ENCODE assay signal across 13 cellular contexts in the genomic region with DNA sequence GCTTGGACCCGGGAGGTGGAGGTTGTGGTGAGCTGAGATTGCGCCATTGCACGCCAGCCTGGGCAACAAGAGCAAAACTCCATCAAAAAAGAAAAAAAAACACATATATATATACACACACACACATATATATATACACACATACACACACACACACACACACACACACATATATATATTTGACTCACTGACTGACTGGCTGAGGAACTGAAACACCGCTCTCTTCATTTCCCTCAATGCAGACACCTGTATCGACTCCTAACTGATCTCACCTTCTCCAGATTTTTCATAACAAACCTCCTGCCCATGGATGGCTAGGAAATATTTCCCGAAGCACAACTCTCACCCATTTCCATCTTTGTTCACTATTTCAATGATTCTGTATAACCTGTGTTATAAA.
"Had no signal": no experiment of that assay in that cellular context is flagged by ENCODE, and none has a peak within 500 bp of the region (broad histone marks: within the 10 kb centered on the region; RNA-seq: fewer than 3 reads in every experiment).

No MANE protein-coding gene starts in this region.

- DNase-seq: activated CD4-positive, alpha-beta T cell treated with anti-CD3 and anti-CD28 coated beads, Interleukin-2, amount 10 ng/mL, durations not matched to agents 24 days and 14 days; activated CD8-positive, alpha-beta memory T cell treated with anti-CD3 and anti-CD28 coated beads, Interleukin-2, amount 50 U/mL, for 4 hours; activated CD8-positive, alpha-beta T cell treated with anti-CD3 and anti-CD28 coated beads, Interleukin-2, amount 10 ng/mL, durations not matched to agents 7 days and 5 days; activated effector memory CD4-positive, alpha-beta T cell treated with anti-CD3 and anti-CD28 coated beads, Interleukin-2, amount 50 U/mL, for 16 hours; activated T-cell treated with anti-CD3 and anti-CD28 coated beads, Interleukin-2, amount 50 U/mL, for 48 hours; amniotic stem cell; posterior cingulate gyrus; stimulated activated naive CD4-positive, alpha-beta T cell treated with Interleukin-2 at 50 U/mL for 16 hours; substantia nigra; uterus had no signal

- H3K36me3 ChIP-seq: neutrophil, tibial nerve, uterus had no signal

- H3K9me3 ChIP-seq: neutrophil, tibial nerve, uterus had no signal

- H3K27ac ChIP-seq: neutrophil, tibial nerve, uterus had no signal

- H3K27me3 ChIP-seq: neutrophil, tibial nerve, uterus had no signal

- H3K4me3 ChIP-seq: tibial nerve, uterus had no signal

- ATAC-seq: activated CD8-positive, alpha-beta T cell treated with anti-CD3 and anti-CD28 coated beads, Interleukin-2, amount 10 ng/mL, durations not matched to agents 7 days and 5 days; activated naive CD4-positive, alpha-beta T cell treated with anti-CD3 and anti-CD28 coated beads, Interleukin-2, amount 50 U/mL, for 72 hours had no signal
